Comparison of ENCODE assay signal across 33 cellular contexts in genomic region chr13:98432638-98433037, GRCh38.
"Had no signal": no experiment of that assay in that cellular context is flagged by ENCODE, and none has a peak within 500 bp of the region (broad histone marks: within the 10 kb centered on the region; RNA-seq: fewer than 3 reads in every experiment).

No MANE protein-coding gene starts in this region.

- H3K9ac ChIP-seq: KMS-11 had no signal

- H3K27ac Mint-ChIP-seq: activated CD4-positive, alpha-beta T cell treated with anti-CD3 and anti-CD28 coated beads, Interleukin-2, amount 10 ng/mL, durations not matched to agents 24 days and 14 days; activated CD8-positive, alpha-beta T cell treated with anti-CD3 and anti-CD28 coated beads for 36 hours; activated naive CD4-positive, alpha-beta T cell treated with anti-CD3 and anti-CD28 coated beads for 36 hours; activated naive CD8-positive, alpha-beta T cell treated with anti-CD3 and anti-CD28 coated beads, Interleukin-2, amount 50 U/mL, for 24 hours; activated T-helper 1 cell treated with anti-CD3 and anti-CD28 coated beads, Interleukin-12 subunit alpha, Interleukin-12 subunit beta, Interleukin-2, Interleukin-4 antibody, amounts not matched to agents 30 ng/mL and 10 ng/mL and 1 ng/mL, durations not matched to agents 14 hours and 24 hours and 36 hours had no signal

- H3K27me3 ChIP-seq: Peyer's patch had no signal

- H3K27ac ChIP-seq: KMS-11, Peyer's patch, WERI-Rb-1 had no signal

- H3K4me1 Mint-ChIP-seq: activated CD4-positive, alpha-beta T cell treated with anti-CD3 and anti-CD28 coated beads, Interleukin-2, amount 10 ng/mL, durations not matched to agents 24 days and 14 days; activated naive CD8-positive, alpha-beta T cell treated with anti-CD3 and anti-CD28 coated beads, Interleukin-2, amount 50 U/mL, for 24 hours had no signal

- H3K9me3 Mint-ChIP-seq: activated CD4-positive, alpha-beta T cell treated with anti-CD3 and anti-CD28 coated beads, Interleukin-2, amount 10 ng/mL, durations not matched to agents 24 days and 14 days; activated CD8-positive, alpha-beta T cell treated with anti-CD3 and anti-CD28 coated beads for 36 hours; activated naive CD4-positive, alpha-beta T cell treated with anti-CD3 and anti-CD28 coated beads for 36 hours; activated naive CD4-positive, alpha-beta T cell treated with anti-CD3 and anti-CD28 coated beads, Interleukin-2, amount 50 U/mL, for 72 hours; activated naive CD8-positive, alpha-beta T cell treated with anti-CD3 and anti-CD28 coated beads, Interleukin-2, amount 50 U/mL, for 24 hours; activated T-helper 1 cell treated with anti-CD3 and anti-CD28 coated beads, Interleukin-12 subunit alpha, Interleukin-12 subunit beta, Interleukin-2, Interleukin-4 antibody, amounts not matched to agents 30 ng/mL and 10 ng/mL and 1 ng/mL, durations not matched to agents 14 hours and 24 hours and 36 hours; brain had no signal

- ATAC-seq: activated CD8-positive, alpha-beta T cell treated with anti-CD3 and anti-CD28 coated beads for 36 hours; activated naive CD4-positive, alpha-beta T cell treated with anti-CD3 and anti-CD28 coated beads, Interleukin-2, amount 50 U/mL, for 72 hours; activated naive CD8-positive, alpha-beta T cell treated with anti-CD3 and anti-CD28 coated beads, Interleukin-2, amount 50 U/mL, for 24 hours; PC-3 had no signal

- H3K4me3 ChIP-seq: Peyer's patch had no signal

- H3K36me3 Mint-ChIP-seq: activated naive CD4-positive, alpha-beta T cell treated with anti-CD3 and anti-CD28 coated beads, Interleukin-2, amount 50 U/mL, for 72 hours had no signal

- H3K4me3 Mint-ChIP-seq: activated CD4-positive, alpha-beta T cell treated with anti-CD3 and anti-CD28 coated beads, Interleukin-2, amount 10 ng/mL, durations not matched to agents 24 days and 14 days; activated CD8-positive, alpha-beta T cell treated with anti-CD3 and anti-CD28 coated beads for 36 hours; activated naive CD4-positive, alpha-beta T cell treated with anti-CD3 and anti-CD28 coated beads for 36 hours; activated naive CD8-positive, alpha-beta T cell treated with anti-CD3 and anti-CD28 coated beads, Interleukin-2, amount 50 U/mL, for 24 hours; activated T-helper 1 cell treated with anti-CD3 and anti-CD28 coated beads, Interleukin-12 subunit alpha, Interleukin-12 subunit beta, Interleukin-2, Interleukin-4 antibody, amounts not matched to agents 30 ng/mL and 10 ng/mL and 1 ng/mL, durations not matched to agents 14 hours and 24 hours and 36 hours; brain had no signal

- H3K4me2 ChIP-seq: KMS-11 had no signal

- H3K36me3 ChIP-seq: Peyer's patch had no signal

- DNase-seq: activated CD4-positive, alpha-beta T cell treated with anti-CD3 and anti-CD28 coated beads, Interleukin-2, amount 10 ng/mL, durations not matched to agents 24 days and 14 days; activated CD4-positive, alpha-beta T cell treated with anti-CD3 and anti-CD28 coated beads, Interleukin-2, amount 50 U/mL, for 4 hours; activated CD8-positive, alpha-beta T cell treated with anti-CD3 and anti-CD28 coated beads for 36 hours; activated gamma-delta T cell treated with Interleukin-2 at 50 U/mL for 16 hours; activated naive CD4-positive, alpha-beta T cell treated with anti-CD3 and anti-CD28 coated beads for 36 hours; activated naive CD8-positive, alpha-beta T cell treated with anti-CD3 and anti-CD28 coated beads, Interleukin-2, amount 50 U/mL, for 24 hours; activated T-cell treated with anti-CD3 and anti-CD28 coated beads, Interleukin-2, amount 50 U/mL, for 1 hour; anterior cingulate cortex; caudate nucleus; NCI-H1092 treated with DMSO at 0.1 percent for 48 hours; NCI-H1417; NCI-H146; NCI-H187; NCI-H2029 treated with DMSO at 0.1 percent for 48 hours; NCI-H2107; NCI-H2171; NCI-H510A; NCI-H526; NCI-H748 treated with DMSO at 0.1 percent for 48 hours; NK-92 treated with Interleukin-12 subunit alpha and Interleukin-12 subunit beta, amount 100 ng/mL, for 24 hours; PC-3; Peyer's patch; Right ventricle myocardium superior; RPMI8226; SW 1271; T-helper 1 cell; T-helper 2 cell; T-helper 9 cell; WERI-Rb-1 had no signal

- H3K9me3 ChIP-seq: Peyer's patch had no signal
